Comparison of ENCODE assay signal across 8 cellular contexts in the genomic region with DNA sequence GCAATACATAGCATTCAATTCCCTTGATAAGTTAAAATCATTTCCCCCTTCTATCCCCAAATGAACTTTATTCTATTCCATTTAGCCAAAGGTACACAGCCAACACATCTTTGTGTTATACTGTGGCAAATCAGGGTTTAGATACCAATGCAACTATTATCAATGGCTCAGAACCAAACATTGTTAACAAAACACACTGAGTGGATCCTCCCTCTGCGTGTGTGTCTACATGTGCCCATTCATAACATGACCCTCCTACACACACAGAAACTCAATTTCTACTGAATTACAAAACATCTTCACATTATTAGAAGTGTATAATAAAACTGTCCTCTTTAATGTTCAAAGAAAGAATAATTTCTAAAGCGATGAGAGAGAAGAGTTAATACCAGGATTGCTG. TPM values are rescaled to one million over a fixed set of nuclear protein-coding genes. Genes with fewer than 3 reads are reported as not detected.
DNase-seq lines count a peak whose midpoint lies in the region; ATAC-seq and TF ChIP-seq lines count a peak whose summit lies in the region.

No MANE protein-coding gene starts in this region.

- H3K9me3 Mint-ChIP-seq in activated naive CD8-positive, alpha-beta T cell treated with anti-CD3 and anti-CD28 coated beads, Interleukin-2, amount 10 ng/mL, durations not matched to agents 7 days and 5 days: no peaks in the 10 kb centered on the region

- peak overlapping the region; percentile 98 for H3K4me3 Mint-ChIP-seq in activated naive CD8-positive, alpha-beta T cell treated with anti-CD3 and anti-CD28 coated beads, Interleukin-2, amount 10 ng/mL, durations not matched to agents 7 days and 5 days

- no peaks in the 10 kb centered on the region for H3K36me3 ChIP-seq in cardiac muscle cell
- no peaks in the 10 kb centered on the region for H3K36me3 ChIP-seq in lower lobe of right lung
- no peaks in the 10 kb centered on the region for H3K36me3 ChIP-seq in urinary bladder (ENCODE audit: insufficient read depth)

- 43% methylated on average over 2 of the region's 2 CpGs for WGBS in urinary bladder

- H3K4me1 ChIP-seq in cardiac muscle cell (ENCODE audit: low read depth): peaks cover 8% of the 10 kb centered on the region
- peaks cover 32% of the 10 kb centered on the region for H3K4me1 ChIP-seq in lower lobe of right lung
- H3K4me1 ChIP-seq in urinary bladder (ENCODE audit: insufficient read depth): no peaks in the 10 kb centered on the region

- H3K4me1 Mint-ChIP-seq in activated naive CD8-positive, alpha-beta T cell treated with anti-CD3 and anti-CD28 coated beads, Interleukin-2, amount 10 ng/mL, durations not matched to agents 7 days and 5 days: peaks cover 38% of the 10 kb centered on the region

- peaks cover 5% of the 10 kb centered on the region for H3K27me3 Mint-ChIP-seq in activated naive CD8-positive, alpha-beta T cell treated with anti-CD3 and anti-CD28 coated beads, Interleukin-2, amount 10 ng/mL, durations not matched to agents 7 days and 5 days

- H3K27me3 ChIP-seq in cardiac muscle cell: peaks cover 9% of the 10 kb centered on the region
- H3K27me3 ChIP-seq in lower lobe of right lung (ENCODE audit: low read depth): no peaks in the 10 kb centered on the region

- intact Hi-C loops in cardiac septum (cut with DNase I): no loop called here
- intact Hi-C loops in lower lobe of right lung (cut with DNase I): no loop called here

- peak overlapping the region; percentile 39 for H3K27ac Mint-ChIP-seq in activated naive CD8-positive, alpha-beta T cell treated with anti-CD3 and anti-CD28 coated beads, Interleukin-2, amount 10 ng/mL, durations not matched to agents 7 days and 5 days

- H3K9me3 ChIP-seq in cardiac muscle cell (ENCODE audit: low read depth) (no peaks in the 10 kb centered on the region), lower lobe of right lung (no peaks in the 10 kb centered on the region)

- no peak for ATAC-seq in activated naive CD8-positive, alpha-beta T cell treated with anti-CD3 and anti-CD28 coated beads, Interleukin-2, amount 10 ng/mL, durations not matched to agents 7 days and 5 days (ENCODE audit: low read depth)
- ATAC-seq in lower lobe of right lung: no peak

- TF ChIP-seq CTCF in cardiac muscle cell (IDR thresholded peaks at IDR 0.05; ENCODE audit: low read depth, low read length) (no peak), lower lobe of right lung (IDR thresholded peaks at IDR 0.05) (no peak)

- POLR2A ChIA-PET in activated naive CD8-positive, alpha-beta T cell treated with anti-CD3 and anti-CD28 coated beads, Interleukin-2, amount 10 ng/mL, durations not matched to agents 7 days and 5 days (lab: Charles Lee): no interaction called here

- H3K27ac ChIP-seq in cardiac muscle cell (peak overlapping the region; percentile 61), lower lobe of right lung (no peak overlapping the region), urinary bladder (ENCODE audit: low read depth) (no peak overlapping the region)

- peaks cover 9% of the 10 kb centered on the region for H3K36me3 Mint-ChIP-seq in activated naive CD8-positive, alpha-beta T cell treated with anti-CD3 and anti-CD28 coated beads, Interleukin-2, amount 10 ng/mL, durations not matched to agents 7 days and 5 days

- H3K4me3 ChIP-seq in cardiac muscle cell: peak overlapping the region; percentile 90
- H3K4me3 ChIP-seq in lower lobe of right lung: peak overlapping the region; percentile 90
- peak overlapping the region; percentile 96 for H3K4me3 ChIP-seq in urinary bladder (ENCODE audit: low read depth, low read length)

- DNase-seq in cardiac muscle cell (ENCODE audit: low read depth in 1 of 2, low spot score in 1 of 2) (peak in 1 of 2 donors; percentile 16), cardiac septum (ENCODE audit: low spot score) (no peak), lower lobe of right lung (no peak), HUDEP-2 (lab: John Stamatoyannopoulos, UW; ENCODE audit: unreplicated experiment in 76 of 76) (no peak)
- no peak for DNase-seq in activated naive CD8-positive, alpha-beta T cell treated with anti-CD3 and anti-CD28 coated beads, Interleukin-2, amount 10 ng/mL, durations not matched to agents 7 days and 5 days
- no peak for DNase-seq in activated naive CD4-positive, alpha-beta T cell treated with anti-CD3 and anti-CD28 coated beads, Interleukin-2, amount 50 U/mL, for 16 hours
- no peak for DNase-seq in activated CD4-positive, CD25-positive, alpha-beta regulatory T cell treated with anti-CD3 and anti-CD28 coated beads, Interleukin-2, amount 50 U/mL, for 72 hours

RNA-seq across cellular contexts. Expression of a gene that starts 1.3 kb away (rescaled TPM):
- total RNA-seq in cardiac muscle cell: 24.1 and 29.0 TPM in 2 replicates
- polyA plus RNA-seq in cardiac muscle cell: 11.9 and 18.0 TPM in 2 replicates
- 28.0 TPM for total RNA-seq in cardiac septum
- 10 to 100 TPM; 17.2 to 17.7 TPM for total RNA-seq in activated naive CD8-positive, alpha-beta T cell treated with anti-CD3 and anti-CD28 coated beads, Interleukin-2, amount 10 ng/mL, durations not matched to agents 7 days and 5 days
- 19.1 TPM for total RNA-seq in lower lobe of right lung
- 20.5 TPM for total RNA-seq in urinary bladder
- 7.7 TPM for polyA plus RNA-seq in urinary bladder
